ENCODE assay signal across 10 cellular contexts in genomic region chr1:91553196-91553595, GRCh38. TPM values are rescaled to one million over a fixed set of nuclear protein-coding genes. Genes with fewer than 3 reads are reported as not detected.
DNase-seq lines count a peak whose midpoint lies in the region; ATAC-seq, FAIRE-seq and TF ChIP-seq lines count a peak whose summit lies in the region.
"Had no signal": no experiment of that assay in that cellular context is flagged by ENCODE, and none has a peak within 500 bp of the region (broad histone marks: within the 10 kb centered on the region; RNA-seq: fewer than 3 reads in every experiment).

No MANE protein-coding gene starts in this region.

- in situ Hi-C loops in GM23248 (cut with MboI) = no loop called here

- no peak overlapping the region for H3K4me3 ChIP-seq in GM23248
- no peak overlapping the region for H3K4me3 ChIP-seq in stomach
- H3K4me3 ChIP-seq: coronary artery had no signal

- no peak overlapping the region for H2AFZ ChIP-seq in GM23248

- no peaks in the 10 kb centered on the region for H3K27me3 ChIP-seq in GM23248 (replicated peaks; ENCODE audit: insufficient read depth)
- no peaks in the 10 kb centered on the region for H3K27me3 ChIP-seq in stomach

- H3K79me2 ChIP-seq in GM23248 (ENCODE audit: insufficient read depth) = no peaks in the 10 kb centered on the region

- WGBS in GM23248 (ENCODE audit: low coverage in 1 of 2, low lambda C conversion rate in 2 of 2, missing lambda C conversion rate in 2 of 2), 2 experiments = 33 to 38% methylated on average over 3 of the region's 3 CpGs
- WGBS in stomach, 5 donors = 72 to 82% (median 75%) methylated on average over 3 of the region's 3 CpGs

- TF ChIP-seq POLR2A in stomach (IDR thresholded peaks at IDR 0.05) (no peak), GM12891 (IDR thresholded peaks at IDR 0.05; ENCODE audit: low read depth, low read length) (no peak)

- H3K4me1 ChIP-seq in GM23248 (ENCODE audit: insufficient read depth) (peaks cover 43% of the 10 kb centered on the region), stomach (peaks cover 0 to 22% (median 2%) of the 10 kb centered on the region in 4 donors)

- peak overlapping the region; percentile 55 for H3K27ac ChIP-seq in GM23248
- peak overlapping the region in 3 of 5 donors; percentile 16 to 51 (median 18) for H3K27ac ChIP-seq in stomach

- H3K9me2 ChIP-seq in GM23248 (ENCODE audit: insufficient read depth) = no peaks in the 10 kb centered on the region

- peaks cover 29% of the 10 kb centered on the region for H3F3A ChIP-seq in GM23248 (ENCODE audit: insufficient read depth)

- ATAC-seq in left cardiac atrium = peak; percentile 75 to 82
- no peak for ATAC-seq in SK-N-SH treated with all-trans-retinoic acid at 6 μM for 48 hours

- no peak for FAIRE-seq in GM12891 (lab: Jason Lieb, UNC)

- H3K4me2 ChIP-seq in GM23248 (ENCODE audit: unreplicated experiment) = peak overlapping the region; percentile 17

- no peak for TF ChIP-seq CTCF in stomach (IDR thresholded peaks at IDR 0.05)

- TF ChIP-seq EP300 in stomach (IDR thresholded peaks at IDR 0.05) = no peak

- H4K20me1 ChIP-seq in GM23248 (ENCODE audit: insufficient read depth) = no peaks in the 10 kb centered on the region

- H3K36me3 ChIP-seq in GM23248 (ENCODE audit: low read depth) (no peaks in the 10 kb centered on the region), stomach (no peaks in the 10 kb centered on the region)

- no peak overlapping the region for H3K9ac ChIP-seq in GM23248

- H3K9me3 ChIP-seq in GM23248 (ENCODE audit: low read depth) (no peaks in the 10 kb centered on the region), stomach (no peaks in the 10 kb centered on the region)

- DNase-seq in GM23248 (peak; percentile 92), amniotic epithelial cell (ENCODE audit: low read depth) (peak; percentile 78), left cardiac atrium (no peak), stomach (no peak), GM12891 (ENCODE audit: insufficient read length, low spot score) (no peak)
- no peak for DNase-seq in stimulated activated naive CD4-positive, alpha-beta T cell treated with Interleukin-2 at 50 U/mL for 16 hours (lab: John Stamatoyannopoulos, UW)
- DNase-seq: NK-92 treated with Interleukin-12 subunit alpha and Interleukin-12 subunit beta, amount 100 ng/mL, for 24 hours; T-helper 9 cell had no signal

- intact Hi-C loops in left cardiac atrium (cut with DNase I) (no loop called here), stomach (cut with DNase I; ENCODE audit: low total_unique reads) (no loop called here)

TF ChIP-seq in SK-N-SH treated with all-trans-retinoic acid at 6 μM for 48 hours, 23 proteins besides CTCF, POLR2A, EP300 and RAD21:
- no peak for TF ChIP-seq PATZ1 (CRISPR knock-in tag; IDR thresholded peaks at IDR 0.05; ENCODE audit: borderline replicate concordance)

TF ChIP-seq in GM12891, 5 proteins besides CTCF, POLR2A, EP300 and RAD21:
- no peak for TF ChIP-seq SPI1 (IDR thresholded peaks at IDR 0.05; ENCODE audit: low read depth, low read length)

RNA-seq across cellular contexts. Expression of gene CDC7, which starts 52.5 kb away (rescaled TPM):
- 3.0 and 3.5 TPM in 2 replicates for total RNA-seq in GM23248 (2014; rRNA removed; shearing (Covaris generic))
- polyA plus RNA-seq in GM23248 (2016; fragmentation: Nextera tagmentation; extraction: Ambion mirVana) = 3.7 and 4.7 TPM in 2 replicates
- 1 to 10 TPM; 1.3 to 3.2 TPM for total RNA-seq in left cardiac atrium
- 1 to 10 TPM in 4 of 5 donors, not detected in 1; 1.3 to 6.6 (median 2.2) TPM for total RNA-seq in stomach
- 1 to 10 TPM; 1.4 to 3.1 (median 2.1) TPM for polyA plus RNA-seq in stomach
- polyA plus RNA-seq in GM12891 (2012; ENCODE audit: low read depth, missing spikeins) = 9.2 TPM

Comparison
In these comparisons a context has a peak if more than half of its experiments do, and no peak if none do; other contexts are left out.
1. DNase-seq: peak in GM23248 (single experiment) and amniotic epithelial cell (single experiment); none in left cardiac atrium (single experiment), stomach (single experiment), GM12891 (single experiment) and stimulated activated naive CD4-positive, alpha-beta T cell treated with Interleukin-2 at 50 U/mL for 16 hours (single experiment).